8 cellular contexts compared by ENCODE assay signal in genomic region chr22:46012881-46013281, GRCh38. TPM values are rescaled to one million over a fixed set of nuclear protein-coding genes. Genes with fewer than 3 reads are reported as not detected.
DNase-seq lines count a peak whose midpoint lies in the region; ATAC-seq and TF ChIP-seq lines count a peak whose summit lies in the region.

No MANE protein-coding gene starts in this region.

- peak overlapping the region; percentile 80; the same call in 1 of the 2 replicates for H3K9ac ChIP-seq in iPS-20b (ENCODE audit: low read depth, low read length)

- peaks cover 5% of the 10 kb centered on the region for H3K27me3 Mint-ChIP-seq in activated naive CD8-positive, alpha-beta T cell treated with anti-CD3 and anti-CD28 coated beads, Interleukin-2, amount 10 ng/mL, durations not matched to agents 7 days and 5 days

- H3K4me3 Mint-ChIP-seq in activated naive CD8-positive, alpha-beta T cell treated with anti-CD3 and anti-CD28 coated beads, Interleukin-2, amount 10 ng/mL, durations not matched to agents 7 days and 5 days, result peak overlapping the region; percentile 83
- peak overlapping the region; percentile 80 for H3K4me3 Mint-ChIP-seq in stimulated activated effector memory CD8-positive, alpha-beta T cell treated with anti-CD3 and anti-CD28 coated beads, Interleukin-12 subunit alpha, Interleukin-12 subunit beta, amount 100 ng/mL, for 72 hours

- ATAC-seq in activated naive CD8-positive, alpha-beta T cell treated with anti-CD3 and anti-CD28 coated beads, Interleukin-2, amount 10 ng/mL, durations not matched to agents 7 days and 5 days (ENCODE audit: low read depth), result no peak
- ATAC-seq in stimulated activated effector memory CD8-positive, alpha-beta T cell treated with anti-CD3 and anti-CD28 coated beads, Interleukin-12 subunit alpha, Interleukin-12 subunit beta, amount 100 ng/mL, for 72 hours, result no peak
- ATAC-seq in GM18502 (IDR thresholded peaks at IDR 0.05; ENCODE audit: poor library complexity, unreplicated experiment), result no peak

- TF ChIP-seq CTCF in HEK293 (tag by site-specific recombination; IDR thresholded peaks at IDR 0.05), result no peak

- peaks cover 4% of the 10 kb centered on the region for H3K4me1 Mint-ChIP-seq in activated naive CD8-positive, alpha-beta T cell treated with anti-CD3 and anti-CD28 coated beads, Interleukin-2, amount 10 ng/mL, durations not matched to agents 7 days and 5 days
- H3K4me1 Mint-ChIP-seq in stimulated activated effector memory CD8-positive, alpha-beta T cell treated with anti-CD3 and anti-CD28 coated beads, Interleukin-12 subunit alpha, Interleukin-12 subunit beta, amount 100 ng/mL, for 72 hours, result peaks cover 20% of the 10 kb centered on the region

- CTCF ChIA-PET in HEK293 (lab: Yijun Ruan, JAX), result interaction anchor here (0.7 to 7.4 kb wide), 23 partner anchors 6 to 303 kb away, joined by 3 to 82 read pairs (median 5); no protein-coding TSS in a partner anchor

- H3K4me3 ChIP-seq in HEK293 (ENCODE audit: low read depth, low read length), result no peak overlapping the region
- H3K4me3 ChIP-seq in iPS-20b (ENCODE audit: low read length), result peak overlapping the region; percentile 78; the same call in 1 of the 2 replicates

- H3K27ac Mint-ChIP-seq in activated naive CD8-positive, alpha-beta T cell treated with anti-CD3 and anti-CD28 coated beads, Interleukin-2, amount 10 ng/mL, durations not matched to agents 7 days and 5 days, result peak overlapping the region; percentile 43
- peak overlapping the region; percentile 78 for H3K27ac Mint-ChIP-seq in stimulated activated effector memory CD8-positive, alpha-beta T cell treated with anti-CD3 and anti-CD28 coated beads, Interleukin-12 subunit alpha, Interleukin-12 subunit beta, amount 100 ng/mL, for 72 hours

- no peaks in the 10 kb centered on the region for H3K9me3 Mint-ChIP-seq in activated naive CD8-positive, alpha-beta T cell treated with anti-CD3 and anti-CD28 coated beads, Interleukin-2, amount 10 ng/mL, durations not matched to agents 7 days and 5 days
- H3K9me3 Mint-ChIP-seq in stimulated activated effector memory CD8-positive, alpha-beta T cell treated with anti-CD3 and anti-CD28 coated beads, Interleukin-12 subunit alpha, Interleukin-12 subunit beta, amount 100 ng/mL, for 72 hours, result peaks cover 5% of the 10 kb centered on the region

- H3K36me3 Mint-ChIP-seq in activated naive CD8-positive, alpha-beta T cell treated with anti-CD3 and anti-CD28 coated beads, Interleukin-2, amount 10 ng/mL, durations not matched to agents 7 days and 5 days, result no peaks in the 10 kb centered on the region
- no peaks in the 10 kb centered on the region for H3K36me3 Mint-ChIP-seq in stimulated activated effector memory CD8-positive, alpha-beta T cell treated with anti-CD3 and anti-CD28 coated beads, Interleukin-12 subunit alpha, Interleukin-12 subunit beta, amount 100 ng/mL, for 72 hours

- H3K9me3 ChIP-seq in HEK293 (ENCODE audit: control insufficient read depth, insufficient read depth, low read depth, low read length) (no peaks in the 10 kb centered on the region), iPS-20b (ENCODE audit: insufficient read depth, low read depth, low read length) (no peaks in the 10 kb centered on the region)

- peak overlapping the region; percentile 88 for H3K27ac ChIP-seq in HEK293 (ENCODE audit: extremely low read depth, low read depth, low read length)
- H3K27ac ChIP-seq in iPS-20b (ENCODE audit: low read length), result peak overlapping the region; percentile 46

- no peaks in the 10 kb centered on the region for H3K27me3 ChIP-seq in iPS-20b (ENCODE audit: insufficient read depth, low read length)

- H3K4me1 ChIP-seq in HEK293 (ENCODE audit: control insufficient read depth, insufficient read depth, low read length) (peaks cover 5% of the 10 kb centered on the region; the same call in 1 of the 2 replicates), iPS-20b (ENCODE audit: insufficient read depth, low read length) (peaks cover 4% of the 10 kb centered on the region; the same call in 1 of the 2 replicates)

- DNase-seq in activated naive CD8-positive, alpha-beta T cell treated with anti-CD3 and anti-CD28 coated beads, Interleukin-2, amount 10 ng/mL, durations not matched to agents 7 days and 5 days, result no peak
- no peak for DNase-seq in stimulated activated effector memory CD8-positive, alpha-beta T cell treated with anti-CD3 and anti-CD28 coated beads, Interleukin-12 subunit alpha, Interleukin-12 subunit beta, amount 100 ng/mL, for 72 hours (ENCODE audit: low spot score in 2 of 2)
- DNase-seq in RPMI8226, result no peak
- no peak for DNase-seq in NCI-H1417 treated with DMSO at 0.1 percent for 48 hours (lab: John Stamatoyannopoulos, UW)
- no peak for DNase-seq in activated gamma-delta T cell treated with Interleukin-2 at 50 U/mL for 16 hours

- H3K36me3 ChIP-seq in HEK293 (ENCODE audit: control insufficient read depth in 2 of 2, insufficient read depth in 1 of 2, low read length in 2 of 2), result no peaks in the 10 kb centered on the region; a peak in 1 of 3 replicates
- H3K36me3 ChIP-seq in iPS-20b (ENCODE audit: insufficient read depth, low read depth, low read length), result no peaks in the 10 kb centered on the region

- POLR2A ChIA-PET in HEK293 (lab: Yijun Ruan, JAX), result interaction anchor here (0.7 to 4.6 kb wide), 10 partner anchors 9 to 525 kb away, joined by 3 to 41 read pairs (median 3); partner anchors contain the start of gene CELSR1
- POLR2A ChIA-PET in activated naive CD8-positive, alpha-beta T cell treated with anti-CD3 and anti-CD28 coated beads, Interleukin-2, amount 10 ng/mL, durations not matched to agents 7 days and 5 days (lab: Charles Lee), result interaction anchor here (0.7 to 1.9 kb wide), 5 partner anchors 13 to 324 kb away, joined by 3 to 16 read pairs (median 3); no protein-coding TSS in a partner anchor

TF ChIP-seq in HEK293, 187 proteins besides CTCF, POLR2A, EP300 and RAD21:
- TF ChIP-seq HIC1 (tag by site-specific recombination; IDR thresholded peaks at IDR 0.05) (peak; percentile 64), ZNF302 (tag by site-specific recombination; IDR thresholded peaks at IDR 0.05; ENCODE audit: low read depth) (no peak), BCL11B (tag by site-specific recombination; IDR thresholded peaks at IDR 0.05; ENCODE audit: low read depth) (no peak)
TF ChIP-seq in HEK293: peak in this region for 1.

RNA-seq across cellular contexts. Expression of gene WNT7B, which starts 35.9 kb away (rescaled TPM):
- total RNA-seq in activated naive CD8-positive, alpha-beta T cell treated with anti-CD3 and anti-CD28 coated beads, Interleukin-2, amount 10 ng/mL, durations not matched to agents 7 days and 5 days, result not detected
